Comparison of ENCODE assay signal across 12 cellular contexts in genomic region chr20:49823152-49823847, GRCh38. TPM values are rescaled to one million over a fixed set of nuclear protein-coding genes. Genes with fewer than 3 reads are reported as not detected.
A peak's percentile ranks its signal among the peaks of the same experiment; 100 is the strongest.
DNase-seq lines count a peak whose midpoint lies in the region; ATAC-seq, FAIRE-seq and TF ChIP-seq lines count a peak whose summit lies in the region.
"Had no signal": no experiment of that assay in that cellular context is flagged by ENCODE, and none has a peak within 500 bp of the region (broad histone marks: within the 10 kb centered on the region; RNA-seq: fewer than 3 reads in every experiment).

No MANE protein-coding gene starts in this region.

- WGBS in GM12878 (ENCODE audit: insufficient coverage, insufficient replicate concordance, low lambda C conversion rate, missing lambda C conversion rate), result 0% methylated on average over 2 of the region's 2 CpGs
- 16 to 18% methylated on average over 2 of the region's 2 CpGs for WGBS in pancreas, 2 donors
- WGBS in testis, 2 donors, result 52 to 56% methylated on average over 2 of the region's 2 CpGs

- POLR2A ChIA-PET in CD4-positive, alpha-beta memory T cell (lab: Charles Lee; ENCODE audit: partially characterized antibody), result interaction anchor here (1.1 to 3.4 kb wide), 2 partner anchors 10 to 22 kb away, joined by 4 to 27 read pairs; partner anchors contain the start of gene SLC9A8
- POLR2A ChIA-PET in GM12878 (lab: Charles Lee), result interaction anchor here (0.5 to 2.0 kb wide), 7 partner anchors 10 to 193 kb away, joined by 3 to 8 read pairs (median 3); partner anchors contain the start of gene SLC9A8
- POLR2A ChIA-PET in naive thymus-derived CD4-positive, alpha-beta T cell (lab: Charles Lee), result interaction anchor here (0.5 to 1.9 kb wide), 3 partner anchors 10 to 292 kb away, joined by 3 to 8 read pairs (median 3); partner anchors contain the start of gene SLC9A8

- no TSS peak for BruUV-seq in GM12878 (replicated peaks; lab: Mats Ljungman, UMichigan)

- TF ChIP-seq CTCF in Loucy (conservative IDR thresholded peaks at IDR 0.05; ENCODE audit: low read length) (no peak), GM12878 (IDR thresholded peaks at IDR 0.05 in 2 of 3, conservative IDR thresholded peaks at IDR 0.05 in 1 of 3; ENCODE audit: control insufficient read depth in 2 of 3, extremely low read depth in 1 of 3, insufficient read depth in 1 of 3, low read depth in 3 of 3, low read length in 3 of 3) (peak in 1 of 3 experiments; percentile 13; a peak in 1 of 6 replicates), pancreas (IDR thresholded peaks at IDR 0.05) (no peak), left ventricle myocardium inferior (IDR thresholded peaks at IDR 0.05; ENCODE audit: borderline replicate concordance) (no peak), testis (IDR thresholded peaks at IDR 0.05) (no peak)

- 0 out of 2 replicates have a peak, but pooled peaks cover 7% of the 10 kb centered on the region for H3F3A ChIP-seq in Loucy (ENCODE audit: low read depth)

- peaks cover 34 to 62% of the 10 kb centered on the region in 2 donors for H3K36me3 Mint-ChIP-seq in CD4-positive, alpha-beta memory T cell
- H3K36me3 Mint-ChIP-seq in naive thymus-derived CD4-positive, alpha-beta T cell, result peaks cover 7 to 53% (median 30%) of the 10 kb centered on the region in 5 donors

- no peaks in the 10 kb centered on the region for H3K9me3 ChIP-seq in CD4-positive, alpha-beta memory T cell (ENCODE audit: control insufficient read depth in 1 of 2, low read length in 2 of 2)
- H3K9me3 ChIP-seq in Loucy (ENCODE audit: insufficient read depth, low read depth, low read length), result no peaks in the 10 kb centered on the region
- H3K9me3 ChIP-seq in GM12878 (replicated peaks; ENCODE audit: control insufficient read depth, insufficient read depth, low read length), result no peaks in the 10 kb centered on the region; the same call in 2 of the 3 replicates
- H3K9me3 ChIP-seq in naive thymus-derived CD4-positive, alpha-beta T cell (ENCODE audit: control insufficient read depth in 2 of 3, low read length in 3 of 3), result no peaks in the 10 kb centered on the region
- H3K9me3 ChIP-seq in pancreas, result no peaks in the 10 kb centered on the region
- H3K9me3 ChIP-seq in left ventricle myocardium inferior (replicated peaks), result no peaks in the 10 kb centered on the region
- H3K9me3 ChIP-seq in testis, result no peaks in the 10 kb centered on the region
- H3K9me3 ChIP-seq: ovary had no signal

- in situ Hi-C loops in GM12878 (cut with MboI), result no loop called here

- TF ChIP-seq POLR2A in GM12878 (IDR thresholded peaks at IDR 0.05; ENCODE audit: low read depth, low read length) (no peak), testis (IDR thresholded peaks at IDR 0.05) (no peak)

- no peaks in the 10 kb centered on the region for H3K9me2 ChIP-seq in Loucy (replicated peaks; ENCODE audit: low read depth, low read length)

- no peaks in the 10 kb centered on the region for H4K20me1 ChIP-seq in Loucy (ENCODE audit: insufficient read depth, low read length, poor library complexity, severe bottlenecking)
- no peaks in the 10 kb centered on the region for H4K20me1 ChIP-seq in GM12878 (ENCODE audit: control insufficient read depth, insufficient read depth)

- CTCF ChIA-PET in CD4-positive, alpha-beta memory T cell (lab: Charles Lee; ENCODE audit: partially characterized antibody), result interaction anchor here (1.3 to 3.7 kb wide), 3 partner anchors 10 to 25 kb away, joined by 3 to 11 read pairs (median 5); partner anchors contain the start of gene SLC9A8
- CTCF ChIA-PET in GM12878 (lab: Yijun Ruan, JAX), result interaction anchor here (1.2 to 8.4 kb wide), 12 partner anchors 9 to 282 kb away, joined by 3 to 84 read pairs (median 6); partner anchors contain the start of gene SLC9A8
- CTCF ChIA-PET in naive thymus-derived CD4-positive, alpha-beta T cell (lab: Charles Lee), result no interaction called here

- H2AFZ ChIP-seq in Loucy (ENCODE audit: low read length), result no peak overlapping the region
- H2AFZ ChIP-seq in GM12878 (ENCODE audit: control insufficient read depth, low read depth, low read length), result no peak overlapping the region

- RAD21 ChIA-PET in GM12878 (lab: Charles Lee; ENCODE audit: unreplicated experiment), result interaction anchor here (0.8 to 3.4 kb wide), 15 partner anchors 9 to 212 kb away, joined by 3 to 18 read pairs (median 6); partner anchors contain the start of gene SLC9A8

- SMC1A ChIA-PET in GM12878 (lab: Charles Lee; ENCODE audit: uncharacterized antibody, unreplicated experiment), result interaction anchor here (0.6 to 3.9 kb wide), 15 partner anchors 9 to 214 kb away, joined by 3 to 21 read pairs (median 5); partner anchors contain the start of gene SLC9A8

- H3K79me2 ChIP-seq in Loucy (ENCODE audit: insufficient read depth, low read length), result no peaks in the 10 kb centered on the region
- peaks cover 2% of the 10 kb centered on the region for H3K79me2 ChIP-seq in GM12878 (ENCODE audit: control insufficient read depth, insufficient read depth, low read length)

- peak; percentile 66 to 80 (median 70) for DNase-seq in CD4-positive, alpha-beta memory T cell
- DNase-seq in GM12878 (ENCODE audit: low read depth, low spot score), result peak; percentile 66
- DNase-seq in naive thymus-derived CD4-positive, alpha-beta T cell, result peak in 7 of 9 donors; percentile 43 to 79 (median 64)
- DNase-seq in pancreas, result no peak
- DNase-seq in left ventricle myocardium inferior, result no peak
- DNase-seq in testis, result no peak
- DNase-seq: Kasumi-1, NCI-H82, ovary had no signal

- no peak for TF ChIP-seq RAD21 in GM12878 (IDR thresholded peaks at IDR 0.05; ENCODE audit: insufficient read depth, low read depth, low read length)

- peak overlapping the region; percentile 53 for H3K27ac ChIP-seq in CD4-positive, alpha-beta memory T cell (ENCODE audit: low read depth, low read length)
- peak overlapping the region; percentile 53 for H3K27ac ChIP-seq in GM12878 (ENCODE audit: control insufficient read depth, insufficient read depth)
- H3K27ac ChIP-seq in naive thymus-derived CD4-positive, alpha-beta T cell (ENCODE audit: low read depth, low read length), result peak overlapping the region; percentile 54
- H3K27ac ChIP-seq in pancreas, result peak overlapping the region in 1 of 4 donors; percentile 6
- no peak overlapping the region for H3K27ac ChIP-seq in left ventricle myocardium inferior (replicated peaks)
- no peak overlapping the region for H3K27ac ChIP-seq in testis
- H3K27ac ChIP-seq: epithelial cell of prostate, ovary had no signal

- FAIRE-seq in GM12878 (lab: Jason Lieb, UNC), result peak; percentile 13
- no peak for FAIRE-seq in pancreas (lab: Jason Lieb, UNC)

- peaks cover 5% of the 10 kb centered on the region for H3K36me3 ChIP-seq in CD4-positive, alpha-beta memory T cell (ENCODE audit: insufficient read depth, low read length)
- H3K36me3 ChIP-seq in Loucy (ENCODE audit: insufficient read depth, low read length) (peaks cover 9% of the 10 kb centered on the region), GM12878 (ENCODE audit: control insufficient read depth in 2 of 2, insufficient read depth in 2 of 2, low read length in 1 of 2) (peaks cover 0 to 18% of the 10 kb centered on the region in 2 experiments; a peak in 3 of 4 replicates), pancreas (peaks cover 0 to 19% (median 0%) of the 10 kb centered on the region in 3 donors), left ventricle myocardium inferior (peaks cover 59% of the 10 kb centered on the region), testis (ENCODE audit: low read depth, missing control alignments) (no peaks in the 10 kb centered on the region)
- peaks cover 0 to 20% (median 7%) of the 10 kb centered on the region in 3 experiments for H3K36me3 ChIP-seq in naive thymus-derived CD4-positive, alpha-beta T cell (ENCODE audit: control insufficient read depth in 2 of 3, insufficient read depth in 3 of 3, low read length in 3 of 3)
- H3K36me3 ChIP-seq: ovary had no signal

- peak overlapping the region; percentile 46 for H3K9ac ChIP-seq in Loucy (ENCODE audit: low read depth, low read length, poor library complexity, severe bottlenecking)
- no peak overlapping the region for H3K9ac ChIP-seq in GM12878 (ENCODE audit: control insufficient read depth, insufficient read depth, low read length)

- H3K9me3 Mint-ChIP-seq in CD4-positive, alpha-beta memory T cell, result no peaks in the 10 kb centered on the region
- H3K9me3 Mint-ChIP-seq in naive thymus-derived CD4-positive, alpha-beta T cell, result peaks cover 0 to 6% (median 0%) of the 10 kb centered on the region in 11 donors

- peaks cover 39 to 59% (median 42%) of the 10 kb centered on the region in 4 donors for H3K4me1 Mint-ChIP-seq in CD4-positive, alpha-beta memory T cell
- H3K4me1 Mint-ChIP-seq in naive thymus-derived CD4-positive, alpha-beta T cell, result peaks cover 35 to 59% (median 55%) of the 10 kb centered on the region in 7 donors

- peak overlapping the region; percentile 16 to 82 (median 62) for H3K4me3 Mint-ChIP-seq in CD4-positive, alpha-beta memory T cell
- H3K4me3 Mint-ChIP-seq in naive thymus-derived CD4-positive, alpha-beta T cell, result peak overlapping the region; percentile 45 to 83 (median 64)

- H3K4me2 ChIP-seq in Loucy (ENCODE audit: low read depth, low read length, poor library complexity, severe bottlenecking) (peak overlapping the region; percentile 69), GM12878 (ENCODE audit: control insufficient read depth, insufficient read depth) (peak overlapping the region; percentile 51)

- H3K27me3 Mint-ChIP-seq in CD4-positive, alpha-beta memory T cell, result no peaks in the 10 kb centered on the region
- H3K27me3 Mint-ChIP-seq in naive thymus-derived CD4-positive, alpha-beta T cell, result no peaks in the 10 kb centered on the region

- peaks cover 46% of the 10 kb centered on the region for H3K4me1 ChIP-seq in CD4-positive, alpha-beta memory T cell (ENCODE audit: insufficient read depth, low read length)
- H3K4me1 ChIP-seq in Loucy (ENCODE audit: insufficient read depth, low read length, poor library complexity, severe bottlenecking) (peaks cover 26% of the 10 kb centered on the region), GM12878 (ENCODE audit: control insufficient read depth, insufficient read depth, low read length) (peaks cover 22% of the 10 kb centered on the region), pancreas (peaks cover 0 to 10% (median 0%) of the 10 kb centered on the region in 3 donors), left ventricle myocardium inferior (peaks cover 13% of the 10 kb centered on the region), testis (peaks cover 12% of the 10 kb centered on the region)
- peaks cover 25 to 27% of the 10 kb centered on the region in 2 donors for H3K4me1 ChIP-seq in naive thymus-derived CD4-positive, alpha-beta T cell (ENCODE audit: control insufficient read depth in 2 of 2, insufficient read depth in 2 of 2, low read length in 2 of 2)

- intact Hi-C loops in CD4-positive, alpha-beta memory T cell (cut with micrococcal nuclease), result no loop called here
- intact Hi-C loops in GM12878 (cut with micrococcal nuclease; ENCODE audit: unreplicated experiment), result loop anchor here (5.0 kb wide), 1 partner anchor 211 kb away; no protein-coding TSS in a partner anchor
- intact Hi-C loops in naive thymus-derived CD4-positive, alpha-beta T cell (cut with micrococcal nuclease), result loop anchor here (1.0 kb wide), 3 partner anchors 10 to 21 kb away; partner anchors contain the start of gene SLC9A8 (in 1 of the 2)
- intact Hi-C loops in pancreas (cut with DNase I), result no loop called here
- intact Hi-C loops in left ventricle myocardium inferior (cut with micrococcal nuclease), result no loop called here
- intact Hi-C loops in testis (cut with DNase I; ENCODE audit: low total_unique reads), result no loop called here

- H3K4me3 ChIP-seq in CD4-positive, alpha-beta memory T cell (ENCODE audit: low read length in 2 of 2), result no peak overlapping the region
- peak overlapping the region; percentile 19 for H3K4me3 ChIP-seq in Loucy (ENCODE audit: low read length, poor library complexity, severe bottlenecking)
- no peak overlapping the region for H3K4me3 ChIP-seq in GM12878
- H3K4me3 ChIP-seq in naive thymus-derived CD4-positive, alpha-beta T cell (ENCODE audit: low read length), result no peak overlapping the region
- no peak overlapping the region for H3K4me3 ChIP-seq in pancreas
- no peak overlapping the region for H3K4me3 ChIP-seq in left ventricle myocardium inferior
- H3K4me3 ChIP-seq in testis, result no peak overlapping the region
- H3K4me3 ChIP-seq: ovary had no signal

- TF ChIP-seq EP300 in GM12878 (IDR thresholded peaks at IDR 0.05; ENCODE audit: borderline replicate concordance in 1 of 2, control insufficient read depth in 1 of 2, low read depth in 2 of 2, low read length in 2 of 2), result peak in 1 of 2 experiments; percentile 15; a peak in 3 of 4 replicates

- no peaks in the 10 kb centered on the region for H3K27me3 ChIP-seq in CD4-positive, alpha-beta memory T cell (ENCODE audit: insufficient read depth, low read length)
- no peaks in the 10 kb centered on the region for H3K27me3 ChIP-seq in Loucy (ENCODE audit: insufficient read depth, low read length, poor library complexity, severe bottlenecking)
- no peaks in the 10 kb centered on the region for H3K27me3 ChIP-seq in GM12878 (replicated peaks in 1 of 2; ENCODE audit: control insufficient read depth in 2 of 2, insufficient read depth in 2 of 2, low read length in 1 of 2)
- no peaks in the 10 kb centered on the region for H3K27me3 ChIP-seq in naive thymus-derived CD4-positive, alpha-beta T cell (ENCODE audit: control insufficient read depth in 2 of 2, insufficient read depth in 2 of 2, low read length in 2 of 2)
- no peaks in the 10 kb centered on the region for H3K27me3 ChIP-seq in pancreas
- H3K27me3 ChIP-seq in left ventricle myocardium inferior (ENCODE audit: low read depth), result no peaks in the 10 kb centered on the region
- no peaks in the 10 kb centered on the region for H3K27me3 ChIP-seq in testis
- H3K27me3 ChIP-seq: ovary had no signal

- H3K27ac Mint-ChIP-seq in CD4-positive, alpha-beta memory T cell, result peak overlapping the region; percentile 80 to 92 (median 86)
- H3K27ac Mint-ChIP-seq in naive thymus-derived CD4-positive, alpha-beta T cell, result peak overlapping the region; percentile 29 to 92 (median 82)

- ATAC-seq in GM12878 (peak; percentile 83), HG02798 (IDR thresholded peaks at IDR 0.05; ENCODE audit: poor library complexity, unreplicated experiment) (no peak), pancreas (no peak)
- peak; percentile 93 for ATAC-seq in naive thymus-derived CD4-positive, alpha-beta T cell

RNA-seq across cellular contexts. Expression of gene SLC9A8, which starts 10.7 kb away (rescaled TPM):
- 10 to 100 TPM; 24.4 to 25.6 TPM for total RNA-seq in CD4-positive, alpha-beta memory T cell
- polyA plus RNA-seq in CD4-positive, alpha-beta memory T cell, result 1 to 10 TPM; 3.4 to 9.5 TPM
- total RNA-seq in GM12878 (2013; cell fraction: nucleolus; rRNA removed), result 52.8 and 65.8 TPM in 2 replicates
- total RNA-seq in GM12878 (2014; rRNA removed) (11.7 and 15.5 TPM in 2 replicates), GM12878 (2014; rRNA removed; fragmentation: Illumina TruSeq; extraction: Trizol) (7.8 and 8.8 TPM in 2 replicates), GM12878 (2021) (11.5 and 11.8 TPM in 2 replicates), pancreas (1 to 10 TPM; 4.8 to 8.1 (median 5.9) TPM), left ventricle myocardium inferior (4.6 TPM), testis (10 to 100 TPM; 32.7 to 33.0 TPM)
- polyA plus RNA-seq in GM12878 (2011; ENCODE audit: low read depth), result 4.4 TPM
- polyA plus RNA-seq in GM12878 (2011; rRNA removed) (3.0 and 5.1 TPM in 2 replicates), GM12878 (2014; fragmentation: Illumina TruSeq; extraction: Trizol) (6.5 and 8.2 TPM in 2 replicates), GM12878 (2014; fragmentation: Nextera tagmentation; extraction: Ambion mirVana) (under 1 TPM; 0.40 to 0.53 TPM), GM12878 (2014; rRNA removed) (8.9 and 9.5 TPM in 2 replicates), GM12878 (2016; fragmentation: Nextera tagmentation; extraction: Ambion mirVana) (1 to 10 TPM; 4.7 to 4.9 TPM), pancreas (1 to 10 TPM; 9.9 TPM), testis (ENCODE audit: insufficient read depth, low read depth, low replicate concordance) (21.3 TPM)
- polyA plus RNA-seq in GM12878 (2011; cell fraction: cytosol; rRNA removed), result 4.5 TPM in 2 replicates
- 23.5 and 26.3 TPM in 2 replicates for polyA plus RNA-seq in GM12878 (2011; cell fraction: nucleus; rRNA removed)
- 7.2 and 8.6 TPM in 2 replicates for polyA plus RNA-seq in GM12878 (2012)
- polyA minus RNA-seq in GM12878 (2011; rRNA and poly(A)+ RNA removed), result 36.6 and 38.0 TPM in 2 replicates
- polyA minus RNA-seq in GM12878 (2011; cell fraction: cytosol; rRNA and poly(A)+ RNA removed), result 1.6 and 1.9 TPM in 2 replicates
- polyA minus RNA-seq in GM12878 (2011; cell fraction: nucleus; rRNA and poly(A)+ RNA removed), result 29.6 and 48.5 TPM in 2 replicates
- total RNA-seq in naive thymus-derived CD4-positive, alpha-beta T cell, result 10 to 100 TPM; 21.7 to 42.5 (median 25.7) TPM
- polyA plus RNA-seq in naive thymus-derived CD4-positive, alpha-beta T cell, result 1 to 10 TPM; 6.2 to 7.2 TPM

Comparison
In these comparisons a context has a peak if more than half of its experiments do, and no peak if none do; other contexts are left out.
1. DNase-seq: peak in CD4-positive, alpha-beta memory T cell (5 of 5), GM12878 (single experiment) and naive thymus-derived CD4-positive, alpha-beta T cell (7 of 9); none in pancreas (0 of 6), left ventricle myocardium inferior (single experiment) and testis (single experiment).
2. H3K27ac ChIP-seq: peak in CD4-positive, alpha-beta memory T cell (single experiment), GM12878 (single experiment) and naive thymus-derived CD4-positive, alpha-beta T cell (single experiment); none in left ventricle myocardium inferior (single experiment) and testis (0 of 2).
3. ATAC-seq: peak in GM12878 (single experiment) and naive thymus-derived CD4-positive, alpha-beta T cell (single experiment); none in HG02798 (single experiment) and pancreas (0 of 4).
4. intact Hi-C loops: an anchor here in GM12878 (5.0 kb wide) and naive thymus-derived CD4-positive, alpha-beta T cell (1.0 kb wide); none called in CD4-positive, alpha-beta memory T cell, pancreas, left ventricle myocardium inferior and testis.